8 cellular contexts compared by ENCODE assay signal in genomic region chr1:150619576-150620509, GRCh38. TPM values are rescaled to one million over a fixed set of nuclear protein-coding genes. Genes with fewer than 3 reads are reported as not detected.
DNase-seq lines count a peak whose midpoint lies in the region; ATAC-seq and TF ChIP-seq lines count a peak whose summit lies in the region.

No MANE protein-coding gene starts in this region.

- H3K36me3 ChIP-seq in BE2C (peaks cover 66% of the 10 kb centered on the region), gastrocnemius medialis (peaks cover 0 to 44% of the 10 kb centered on the region in 2 donors)

- no peak overlapping the region for H3K4me3 ChIP-seq in BE2C (ENCODE audit: low read depth, low read length)
- H3K4me3 ChIP-seq in HFF-Myc (replicated peaks; ENCODE audit: low read depth, low read length), result no peak overlapping the region
- H3K4me3 ChIP-seq in foreskin fibroblast (ENCODE audit: low read depth in 1 of 2, low read length in 2 of 2), result no peak overlapping the region
- H3K4me3 ChIP-seq in gastrocnemius medialis, result no peak overlapping the region

- peak overlapping the region; percentile 55 for H3K27ac ChIP-seq in VCaP
- peak overlapping the region; percentile 70 to 79 (median 75) for H3K27ac ChIP-seq in gastrocnemius medialis

- peak; percentile 47; the same call in 1 of the 2 replicates for TF ChIP-seq CTCF in BE2C (IDR thresholded peaks at IDR 0.05; ENCODE audit: low read depth, low read length)
- peak; percentile 33 for TF ChIP-seq CTCF in HFF-Myc (IDR thresholded peaks at IDR 0.05; ENCODE audit: low read depth, low read length, missing control alignments)
- peak; percentile 77 for TF ChIP-seq CTCF in VCaP (conservative IDR thresholded peaks at IDR 0.05)
- TF ChIP-seq CTCF in foreskin fibroblast (IDR thresholded peaks at IDR 0.05; ENCODE audit: low read depth, low read length), result peak; percentile 28
- peak in 1 of 5 experiments; percentile 31 for TF ChIP-seq CTCF in gastrocnemius medialis (IDR thresholded peaks at IDR 0.05 in 4 of 5, conservative IDR thresholded peaks at IDR 0.05 in 1 of 5)

- ATAC-seq in gastrocnemius medialis, result peak; percentile 56 to 64
- no peak for ATAC-seq in GM18505 (IDR thresholded peaks at IDR 0.05; ENCODE audit: unreplicated experiment)
- no peak for ATAC-seq in GM21576 (IDR thresholded peaks at IDR 0.05; ENCODE audit: unreplicated experiment)

- TF ChIP-seq POLR2A in gastrocnemius medialis (IDR thresholded peaks at IDR 0.05) (peak in 1 of 2 donors; percentile 32), GM18505 (IDR thresholded peaks at IDR 0.05; ENCODE audit: borderline replicate concordance, extremely low read depth, insufficient read depth, insufficient read length) (no peak)

- H3K9me3 ChIP-seq in BE2C (no peaks in the 10 kb centered on the region), gastrocnemius medialis (no peaks in the 10 kb centered on the region)

- H3K27me3 ChIP-seq in BE2C, result no peaks in the 10 kb centered on the region
- H3K27me3 ChIP-seq in gastrocnemius medialis, result no peaks in the 10 kb centered on the region

- H3K4me1 ChIP-seq in BE2C (peaks cover 4% of the 10 kb centered on the region), gastrocnemius medialis (peaks cover 40% of the 10 kb centered on the region in 2 donors)

- in situ Hi-C loops in gastrocnemius medialis (cut with MboI; ENCODE audit: low sequenced_read_pairs in 4 of 4), result loop anchor here in 3 of 4 donors (5.0 to 10.0 kb wide), 3 partner anchors 55 to 155 kb away; no protein-coding TSS in a partner anchor

- intact Hi-C loops in gastrocnemius medialis (cut with DNase I; ENCODE audit: low total_unique reads), result loop anchor here (10.0 kb wide), 1 partner anchor 255 kb away; the partner anchor contains the start of gene RPRD2

- peak; percentile 30 for DNase-seq in BE2C
- DNase-seq in HFF-Myc (ENCODE audit: extremely low read depth, low read depth), result peak; percentile 65
- peak; percentile 86 to 91 for DNase-seq in foreskin fibroblast
- peak; percentile 11 to 41 for DNase-seq in gastrocnemius medialis
- no peak for DNase-seq in effector CD4-positive, alpha-beta T cell

RNA-seq across cellular contexts. Expression of gene ENSA, which starts 9.6 kb away (rescaled TPM):
- polyA plus RNA-seq in BE2C (2012; ENCODE audit: insufficient read depth, insufficient read length, low read depth), result 298 TPM
- 100 to 1,000 TPM; 164 to 302 (median 219) TPM for total RNA-seq in gastrocnemius medialis

RNA-seq across cellular contexts. Expression of gene MCL1, which starts 40.4 kb away (rescaled TPM):
- polyA plus RNA-seq in BE2C (2012; ENCODE audit: insufficient read depth, insufficient read length, low read depth), result 88.9 TPM
- total RNA-seq in gastrocnemius medialis, result 100 to 1,000 TPM; 136 to 199 (median 176) TPM

Comparison
In these comparisons a context has a peak if more than half of its experiments do, and no peak if none do; other contexts are left out.
1. ATAC-seq: peak in gastrocnemius medialis (2 of 2); none in GM18505 (single experiment) and GM21576 (single experiment).